Comparison of ENCODE assay signal across 7 cellular contexts in the genomic region with DNA sequence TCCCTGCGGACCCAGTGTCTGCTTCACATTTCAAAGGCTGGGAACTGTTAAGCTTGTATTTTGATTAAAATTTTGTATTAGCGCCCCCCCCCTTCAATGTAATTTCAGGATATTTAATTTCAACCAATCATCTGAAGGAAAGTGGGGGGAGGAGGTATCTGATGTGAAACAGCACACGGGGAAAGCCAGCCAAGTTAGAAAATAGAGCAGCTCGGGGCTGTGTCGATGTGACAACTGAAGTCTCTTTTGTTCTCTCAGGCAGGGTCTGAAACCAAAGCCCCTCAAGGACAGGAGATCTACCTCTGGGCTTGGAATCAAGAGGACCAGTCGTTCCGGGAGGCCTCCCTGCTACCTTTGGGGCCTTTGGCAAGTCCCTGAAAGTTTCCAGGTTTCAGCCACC.
"Had no signal": no experiment of that assay in that cellular context is flagged by ENCODE, and none has a peak within 500 bp of the region (broad histone marks: within the 10 kb centered on the region; RNA-seq: fewer than 3 reads in every experiment).

No MANE protein-coding gene starts in this region.

- H3K9me3 ChIP-seq: neutrophil had no signal

- H3K36me3 Mint-ChIP-seq: activated naive CD4-positive, alpha-beta T cell treated with anti-CD3 and anti-CD28 coated beads, Interleukin-2, amount 50 U/mL, for 72 hours; brain; mesothelial cell of epicardium had no signal

- H3K9me3 Mint-ChIP-seq: activated naive CD4-positive, alpha-beta T cell treated with anti-CD3 and anti-CD28 coated beads, Interleukin-2, amount 50 U/mL, for 72 hours; endodermal cell; mesothelial cell of epicardium; stimulated activated naive CD8-positive, alpha-beta T cell treated with anti-CD3 and anti-CD28 coated beads, Interleukin-15, Interleukin-2, amounts not matched to agents 100 ng/mL and 50 ng/mL, for 24 hours had no signal

- H3K27ac Mint-ChIP-seq: activated naive CD4-positive, alpha-beta T cell treated with anti-CD3 and anti-CD28 coated beads, Interleukin-2, amount 50 U/mL, for 72 hours; endodermal cell; stimulated activated naive CD8-positive, alpha-beta T cell treated with anti-CD3 and anti-CD28 coated beads, Interleukin-15, Interleukin-2, amounts not matched to agents 100 ng/mL and 50 ng/mL, for 24 hours had no signal

- H3K27ac ChIP-seq: neutrophil had no signal

- FAIRE-seq: keratinocyte had no signal

- H3K36me3 ChIP-seq: neutrophil had no signal

- H3K4me3 Mint-ChIP-seq: endodermal cell; mesothelial cell of epicardium; stimulated activated naive CD8-positive, alpha-beta T cell treated with anti-CD3 and anti-CD28 coated beads, Interleukin-15, Interleukin-2, amounts not matched to agents 100 ng/mL and 50 ng/mL, for 24 hours had no signal
